In the genomic region with DNA sequence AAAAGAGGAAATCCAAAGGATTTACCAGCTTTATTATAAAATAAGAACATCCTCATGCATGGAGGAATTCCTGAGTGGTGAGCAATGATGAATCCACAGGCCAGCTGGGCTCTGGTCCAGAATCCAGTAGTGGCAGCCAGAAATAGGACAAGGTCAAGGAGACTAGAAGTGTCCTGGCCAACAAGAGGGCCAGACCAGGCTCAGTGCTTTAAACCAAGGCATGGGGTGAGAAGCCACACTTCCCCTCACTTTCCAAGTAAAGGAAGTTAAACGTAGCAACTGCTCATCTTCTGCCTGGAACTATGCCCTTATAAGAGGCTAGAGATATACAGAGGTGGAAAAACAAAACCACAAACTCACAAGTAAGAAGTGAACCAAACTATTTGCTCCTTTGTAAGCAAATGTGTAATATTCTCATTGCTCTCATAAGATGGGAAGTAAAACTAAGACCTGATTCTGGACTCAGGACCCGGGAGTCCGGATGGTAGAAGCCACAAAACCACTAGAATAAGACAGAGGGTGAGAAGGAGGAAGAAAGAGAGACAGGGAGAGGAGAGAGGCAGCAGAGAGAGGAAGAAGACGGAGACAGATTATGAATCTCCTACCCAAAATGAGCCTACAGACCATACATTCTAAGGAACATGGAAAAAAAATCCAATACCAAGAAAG, we compare ENCODE assay signal across 8 cellular contexts.
A peak's percentile ranks its signal among the peaks of the same experiment; 100 is the strongest.
DNase-seq lines count a peak whose midpoint lies in the region; ATAC-seq and TF ChIP-seq lines count a peak whose summit lies in the region.
"Had no signal": no experiment of that assay in that cellular context is flagged by ENCODE, and none has a peak within 500 bp of the region (broad histone marks: within the 10 kb centered on the region; RNA-seq: fewer than 3 reads in every experiment).

No MANE protein-coding gene starts in this region.

- H2BK120ac ChIP-seq in IMR-90 (ENCODE audit: low read depth, low read length), result peak overlapping the region; percentile 42; the same call in 1 of the 2 replicates

- no peak overlapping the region for H2AK9ac ChIP-seq in IMR-90 (replicated peaks; ENCODE audit: low read depth, low read length, poor library complexity)

- POLR2A ChIA-PET in IMR-90 (lab: Charles Lee; ENCODE audit: unreplicated experiment), result no interaction called here
- POLR2A ChIA-PET in activated CD8-positive, alpha-beta T cell treated with anti-CD3 and anti-CD28 coated beads for 36 hours (lab: Charles Lee), result no interaction called here

- H4K20me1 ChIP-seq in IMR-90 (ENCODE audit: insufficient read depth, low read length), result peaks cover 3% of the 10 kb centered on the region; the same call in 1 of the 2 replicates

- H3K9me3 ChIP-seq in IMR-90 (ENCODE audit: control insufficient read depth, insufficient read depth, low read length) (peaks cover 2% of the 10 kb centered on the region; the same call in 1 of the 2 replicates), heart left ventricle (peaks cover 0 to 20% (median 6%) of the 10 kb centered on the region in 12 donors), stomach (peaks cover 4 to 9% (median 7%) of the 10 kb centered on the region in 4 donors)
- H3K9me3 ChIP-seq: neutrophil had no signal

- ATAC-seq in IMR-90 (ENCODE audit: low read depth), result peak; percentile 74
- peak; percentile 69 for ATAC-seq in activated CD8-positive, alpha-beta T cell treated with anti-CD3 and anti-CD28 coated beads for 36 hours
- ATAC-seq in heart left ventricle, result peak; percentile 92 to 98 (median 94)
- ATAC-seq in HG03135 (IDR thresholded peaks at IDR 0.05; ENCODE audit: unreplicated experiment), result no peak

- TF ChIP-seq RAD21 in IMR-90 (IDR thresholded peaks at IDR 0.05; ENCODE audit: low read length), result no peak

- peaks cover 13% of the 10 kb centered on the region for H3K9me3 Mint-ChIP-seq in activated CD8-positive, alpha-beta T cell treated with anti-CD3 and anti-CD28 coated beads for 36 hours

- TF ChIP-seq POLR2A in IMR-90 (IDR thresholded peaks at IDR 0.05; ENCODE audit: low read depth, low read length) (no peak), heart left ventricle (IDR thresholded peaks at IDR 0.05) (no peak), stomach (IDR thresholded peaks at IDR 0.05) (no peak)

- H3K4me3 Mint-ChIP-seq in activated CD8-positive, alpha-beta T cell treated with anti-CD3 and anti-CD28 coated beads for 36 hours, result no peak overlapping the region

- in situ Hi-C loops in IMR-90 (cut with MboI; ENCODE audit: low sequenced_read_pairs), result no loop called here

- H3K4ac ChIP-seq in IMR-90 (ENCODE audit: low read depth, low read length), result peak overlapping the region; percentile 24; the same call in 1 of the 2 replicates

- no peak overlapping the region for H3K27ac ChIP-seq in IMR-90 (ENCODE audit: insufficient read depth, low read length)
- peak overlapping the region; percentile 56 to 83 (median 64) for H3K27ac ChIP-seq in heart left ventricle
- no peak overlapping the region for H3K27ac ChIP-seq in stomach
- H3K27ac ChIP-seq: neutrophil had no signal

- H3K56ac ChIP-seq in IMR-90 (ENCODE audit: extremely low read depth, insufficient read depth, low read length), result no peak overlapping the region

- no TSS peak for BruUV-seq in IMR-90 (replicated peaks; lab: Mats Ljungman, UMichigan)

- H2AK5ac ChIP-seq in IMR-90 (ENCODE audit: low read depth, low read length), result peak overlapping the region; percentile 59; the same call in 1 of the 2 replicates

- H3K36me3 Mint-ChIP-seq in activated CD8-positive, alpha-beta T cell treated with anti-CD3 and anti-CD28 coated beads for 36 hours (ENCODE audit: low read depth), result peaks cover 12% of the 10 kb centered on the region

- intact Hi-C loops in IMR-90 (cut with micrococcal nuclease) (no loop called here), heart left ventricle (cut with DNase I) (no loop called here), stomach (cut with DNase I; ENCODE audit: low total_unique reads) (no loop called here)
- intact Hi-C loops in activated CD8-positive, alpha-beta T cell treated with anti-CD3 and anti-CD28 coated beads for 36 hours (cut with micrococcal nuclease), result no loop called here

- no peak overlapping the region for H3K9ac ChIP-seq in IMR-90 (ENCODE audit: low read depth, low read length)

- 0 out of 2 replicates have a peak overlapping the region, but pooled peaks have one; percentile 12 for H3K14ac ChIP-seq in IMR-90 (replicated peaks; ENCODE audit: low read depth, low read length)

- H3K18ac ChIP-seq in IMR-90 (ENCODE audit: low read depth, low read length), result no peak overlapping the region

- H2BK20ac ChIP-seq in IMR-90 (ENCODE audit: low read depth, low read length), result peak overlapping the region; percentile 41

- H3K27me3 Mint-ChIP-seq in activated CD8-positive, alpha-beta T cell treated with anti-CD3 and anti-CD28 coated beads for 36 hours, result no peaks in the 10 kb centered on the region

- H4K91ac ChIP-seq in IMR-90 (ENCODE audit: insufficient read depth, low read depth, low read length), result no peak overlapping the region

- no peak overlapping the region; the same call in 2 of the 3 replicates for H2BK15ac ChIP-seq in IMR-90 (ENCODE audit: low read depth, low read length)

- WGBS in IMR-90 (ENCODE audit: extremely low coverage in 2 of 2, insufficient read length in 1 of 2), 2 experiments, result no CpG with 5 or more reads among the region's 4 CpGs
- WGBS in heart left ventricle, 4 donors, result 60 to 68% (median 62%) methylated on average over 4 of the region's 4 CpGs
- WGBS in stomach, 5 donors, result 58 to 75% (median 72%) methylated on average over 4 of the region's 4 CpGs

- dilution Hi-C loops in IMR-90 (cut with HindIII; ENCODE audit: low sequenced_read_pairs, unreplicated experiment), result no loop called here

- H3K23ac ChIP-seq in IMR-90 (ENCODE audit: low read depth, low read length), result no peak overlapping the region

- no peak overlapping the region for H3K4me3 ChIP-seq in IMR-90 (ENCODE audit: insufficient read depth, low read depth, low read length)
- no peak overlapping the region for H3K4me3 ChIP-seq in heart left ventricle
- no peak overlapping the region for H3K4me3 ChIP-seq in stomach

- H3K79me1 ChIP-seq in IMR-90 (ENCODE audit: low read depth in 1 of 2, low read length in 2 of 2), result no peaks in the 10 kb centered on the region

- peaks cover 17% of the 10 kb centered on the region for H3K4me1 Mint-ChIP-seq in activated CD8-positive, alpha-beta T cell treated with anti-CD3 and anti-CD28 coated beads for 36 hours (ENCODE audit: low read depth)

- TF ChIP-seq CTCF in IMR-90 (conservative IDR thresholded peaks at IDR 0.05; ENCODE audit: low read depth, low read length), result no peak
- TF ChIP-seq CTCF in activated CD8-positive, alpha-beta T cell treated with anti-CD3 and anti-CD28 coated beads for 36 hours (IDR thresholded peaks at IDR 0.05), result no peak
- TF ChIP-seq CTCF in heart left ventricle (IDR thresholded peaks at IDR 0.05), result no peak
- TF ChIP-seq CTCF in stomach (IDR thresholded peaks at IDR 0.05), result no peak

- H2BK5ac ChIP-seq in IMR-90 (ENCODE audit: low read depth, low read length, poor library complexity, severe bottlenecking), result peak overlapping the region; percentile 21

- H2AFZ ChIP-seq in IMR-90 (replicated peaks; ENCODE audit: low read length, poor library complexity), result no peak overlapping the region

- peaks cover 4% of the 10 kb centered on the region; the same call in 1 of the 2 replicates for H3K9me1 ChIP-seq in IMR-90 (ENCODE audit: insufficient read depth, low read length)

- DNase-seq in IMR-90 (peak; percentile 87), heart left ventricle (peak; percentile 76 to 88 (median 83)), stomach (peak; percentile 38), NCI-H2081 (lab: John Stamatoyannopoulos, UW) (no peak), NCI-H2107 treated with DMSO at 0.1 percent for 48 hours (lab: John Stamatoyannopoulos, UW; ENCODE audit: unreplicated experiment) (no peak)
- DNase-seq in activated CD8-positive, alpha-beta T cell treated with anti-CD3 and anti-CD28 coated beads for 36 hours, result peak; percentile 4

- H3K4me2 ChIP-seq in IMR-90 (ENCODE audit: low read depth, low read length), result no peak overlapping the region

- H3K36me3 ChIP-seq in IMR-90 (ENCODE audit: control insufficient read depth, insufficient read depth, low read length) (no peaks in the 10 kb centered on the region), heart left ventricle (no peaks in the 10 kb centered on the region), stomach (no peaks in the 10 kb centered on the region)
- H3K36me3 ChIP-seq: neutrophil had no signal

- H3K4me1 ChIP-seq in IMR-90 (ENCODE audit: control insufficient read depth, insufficient read depth, low read length), result peaks cover 11% of the 10 kb centered on the region
- peaks cover 0 to 24% (median 18%) of the 10 kb centered on the region in 12 donors for H3K4me1 ChIP-seq in heart left ventricle
- H3K4me1 ChIP-seq in stomach, result peaks cover 0 to 13% (median 8%) of the 10 kb centered on the region in 4 donors

- no peak overlapping the region for H4K8ac ChIP-seq in IMR-90 (ENCODE audit: low read depth in 2 of 2, low read length in 2 of 2)

- H3K27me3 ChIP-seq in IMR-90 (ENCODE audit: control insufficient read depth, insufficient read depth, low read length) (no peaks in the 10 kb centered on the region), heart left ventricle (no peaks in the 10 kb centered on the region), stomach (no peaks in the 10 kb centered on the region)
- H3K27me3 ChIP-seq: neutrophil had no signal

- peak overlapping the region; percentile 53 for H3K27ac Mint-ChIP-seq in activated CD8-positive, alpha-beta T cell treated with anti-CD3 and anti-CD28 coated beads for 36 hours

- no peak overlapping the region for H4K5ac ChIP-seq in IMR-90 (ENCODE audit: low read depth, low read length)

- CTCF ChIA-PET in IMR-90 (lab: Yijun Ruan, JAX), result interaction anchor here (0.7 kb wide), 1 partner anchor 211 kb away, joined by 3 read pairs; no protein-coding TSS in a partner anchor
- CTCF ChIA-PET in activated CD8-positive, alpha-beta T cell treated with anti-CD3 and anti-CD28 coated beads for 36 hours (lab: Charles Lee), result interaction anchor here (0.6 kb wide), 1 partner anchor 28 kb away, joined by 3 read pairs; no protein-coding TSS in a partner anchor

- no peak for TF ChIP-seq EP300 in stomach (IDR thresholded peaks at IDR 0.05)

TF ChIP-seq in IMR-90, 13 proteins besides CTCF, POLR2A, EP300 and RAD21:
- TF ChIP-seq MXI1 (IDR thresholded peaks at IDR 0.05; ENCODE audit: borderline replicate concordance, low read depth, low read length), result no peak
- TF ChIP-seq FOS (IDR thresholded peaks at IDR 0.05; ENCODE audit: low read depth, low read length), result peak; percentile 39; the same call in 1 of the 2 replicates
- TF ChIP-seq MAFK (IDR thresholded peaks at IDR 0.05; ENCODE audit: low read depth, low read length), result no peak
- no peak for TF ChIP-seq USF2 (IDR thresholded peaks at IDR 0.05; ENCODE audit: low read depth, low read length)

Comparison
In these comparisons a context has a peak if more than half of its experiments do, and no peak if none do; other contexts are left out.
1. DNase-seq: peak in IMR-90 (single experiment), activated CD8-positive, alpha-beta T cell treated with anti-CD3 and anti-CD28 coated beads for 36 hours (single experiment), heart left ventricle (5 of 5) and stomach (single experiment); none in NCI-H2081 (0 of 2) and NCI-H2107 treated with DMSO at 0.1 percent for 48 hours (single experiment).
2. H3K27ac ChIP-seq: peak in heart left ventricle (12 of 12); none in IMR-90 (single experiment) and stomach (0 of 5).